ENCODE assay signal across 13 cellular contexts in genomic region chr19:38812004-38812840, GRCh38. TPM values are rescaled to one million over a fixed set of nuclear protein-coding genes. Genes with fewer than 3 reads are reported as not detected.
A peak's percentile ranks its signal among the peaks of the same experiment; 100 is the strongest.
DNase-seq lines count a peak whose midpoint lies in the region; ATAC-seq and TF ChIP-seq lines count a peak whose summit lies in the region.
"Had no signal": no experiment of that assay in that cellular context is flagged by ENCODE, and none has a peak within 500 bp of the region (broad histone marks: within the 10 kb centered on the region; RNA-seq: fewer than 3 reads in every experiment).

No MANE protein-coding gene starts in this region.

- H3K27me3 Mint-ChIP-seq in nephron (ENCODE audit: low read depth) (no peaks in the 10 kb centered on the region), glutamatergic neuron (ENCODE audit: unreplicated experiment) (peaks cover 5% of the 10 kb centered on the region)
- H3K27me3 Mint-ChIP-seq: activated CD4-positive, alpha-beta memory T cell treated with anti-CD3 and anti-CD28 coated beads for 36 hours had no signal

- H3K4me3 Mint-ChIP-seq in nephron (no peak overlapping the region), glutamatergic neuron (ENCODE audit: unreplicated experiment) (no peak overlapping the region)
- H3K4me3 Mint-ChIP-seq: activated CD4-positive, alpha-beta memory T cell treated with anti-CD3 and anti-CD28 coated beads for 36 hours had no signal

- H3K36me3 Mint-ChIP-seq in nephron (ENCODE audit: low read depth) (peaks cover 19% of the 10 kb centered on the region), glutamatergic neuron (ENCODE audit: unreplicated experiment) (peaks cover 3% of the 10 kb centered on the region)

- H3K9me3 Mint-ChIP-seq in nephron (no peaks in the 10 kb centered on the region), glutamatergic neuron (ENCODE audit: unreplicated experiment) (peaks cover 5% of the 10 kb centered on the region)
- H3K9me3 Mint-ChIP-seq: activated CD4-positive, alpha-beta memory T cell treated with anti-CD3 and anti-CD28 coated beads for 36 hours had no signal

- DNase-seq in HuH-7.5 (ENCODE audit: low spot score): peak; percentile 6
- no peak for DNase-seq in glutamatergic neuron
- DNase-seq: activated CD4-positive, alpha-beta memory T cell treated with anti-CD3 and anti-CD28 coated beads for 36 hours; activated gamma-delta T cell treated with Interleukin-2 at 50 U/mL for 16 hours; brain microvascular endothelial cell; EL; heart left ventricle; NCI-H1417 treated with DMSO at 0.1 percent for 48 hours; NCI-H524 had no signal

- no peak for TF ChIP-seq CTCF in nephron (IDR thresholded peaks at IDR 0.05; ENCODE audit: unreplicated experiment in 3 of 3)
- no peak for TF ChIP-seq CTCF in glutamatergic neuron (IDR thresholded peaks at IDR 0.05; ENCODE audit: partially characterized antibody, unreplicated experiment)

- no peak for ATAC-seq in HG03342 (IDR thresholded peaks at IDR 0.05; ENCODE audit: unreplicated experiment)

- peak overlapping the region in 2 of 3 experiments; percentile 11 to 51 for H3K27ac Mint-ChIP-seq in nephron
- no peak overlapping the region for H3K27ac Mint-ChIP-seq in glutamatergic neuron (ENCODE audit: unreplicated experiment)
- H3K27ac Mint-ChIP-seq: activated CD4-positive, alpha-beta memory T cell treated with anti-CD3 and anti-CD28 coated beads for 36 hours had no signal

- H3K4me1 Mint-ChIP-seq in nephron (peaks cover 6% of the 10 kb centered on the region), glutamatergic neuron (ENCODE audit: low read depth, unreplicated experiment) (no peaks in the 10 kb centered on the region)

RNA-seq across cellular contexts. Expression of gene LGALS4, which starts 0.5 kb away (rescaled TPM):
- not detected for total RNA-seq in glutamatergic neuron (ENCODE audit: unreplicated experiment)
- total RNA-seq: RPMI7951 had no signal

RNA-seq across cellular contexts. Expression of gene ECH1, which starts 19.4 kb away (rescaled TPM):
- total RNA-seq in glutamatergic neuron (ENCODE audit: unreplicated experiment): 77.8 TPM

RNA-seq across cellular contexts. Expression of gene LGALS7B, which starts 23.2 kb away (rescaled TPM):
- total RNA-seq in glutamatergic neuron (ENCODE audit: unreplicated experiment): not detected
- total RNA-seq: activated CD4-positive, alpha-beta memory T cell treated with anti-CD3 and anti-CD28 coated beads for 36 hours; heart left ventricle; RPMI7951; T-helper 2 cell treated with Interferon-gamma antibody and Interleukin-4, amounts not matched to agents 100 ng/mL and 5 ng/mL, for 36 hours had no signal

RNA-seq across cellular contexts. Expression of gene HNRNPL, which starts 37.6 kb away (rescaled TPM):
- 371 TPM for total RNA-seq in glutamatergic neuron (ENCODE audit: unreplicated experiment)

RNA-seq across cellular contexts. Expression of gene LGALS7, which starts 38.9 kb away (rescaled TPM):
- not detected for total RNA-seq in glutamatergic neuron (ENCODE audit: unreplicated experiment)
- total RNA-seq: activated CD4-positive, alpha-beta memory T cell treated with anti-CD3 and anti-CD28 coated beads for 36 hours; heart left ventricle; RPMI7951; T-helper 2 cell treated with Interferon-gamma antibody and Interleukin-4, amounts not matched to agents 100 ng/mL and 5 ng/mL, for 36 hours had no signal
